In the genomic region with DNA sequence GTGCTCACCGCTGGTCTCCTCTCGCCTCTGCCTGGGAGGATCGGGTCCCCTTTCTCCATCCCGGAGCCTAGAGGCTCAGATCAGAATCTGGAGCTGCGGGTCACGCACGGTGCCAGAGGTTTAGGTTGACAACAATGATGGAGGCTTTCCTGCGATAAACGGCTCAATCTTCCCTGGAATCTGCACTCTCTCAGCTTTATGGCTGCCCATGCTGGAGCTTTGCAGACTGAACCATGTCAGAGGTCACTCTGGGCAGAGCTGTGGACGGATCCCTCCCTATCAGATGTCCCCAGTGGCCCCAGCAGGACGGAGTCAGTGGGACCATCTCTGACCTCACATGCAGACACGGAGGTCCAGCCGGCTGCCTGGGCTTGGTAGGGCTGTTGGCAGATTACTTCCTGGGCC, we compare ENCODE assay signal across 27 cellular contexts.
A peak's percentile ranks its signal among the peaks of the same experiment; 100 is the strongest.
DNase-seq lines count a peak whose midpoint lies in the region; ATAC-seq and TF ChIP-seq lines count a peak whose summit lies in the region.
"Had no signal": no experiment of that assay in that cellular context is flagged by ENCODE, and none has a peak within 500 bp of the region (broad histone marks: within the 10 kb centered on the region; RNA-seq: fewer than 3 reads in every experiment).

No MANE protein-coding gene starts in this region.

- intact Hi-C loops in natural killer cell (cut with micrococcal nuclease) = no loop called here

- H3K4me3 ChIP-seq in BE2C (ENCODE audit: low read depth, low read length) = no peak overlapping the region
- H3K4me3 ChIP-seq: BLaER1 treated with 17β-estradiol and CSF1 and Interleukin-3, amounts not matched to agents 10 nM and 100 nM; heart left ventricle; lower lobe of right lung; MG63; tibial nerve had no signal

- peaks cover under 1% of the 10 kb centered on the region for H3K27me3 Mint-ChIP-seq in WTC11 (ENCODE audit: low read depth)
- H3K27me3 Mint-ChIP-seq in natural killer cell (ENCODE audit: low read depth in 2 of 2) = peaks cover 3 to 5% of the 10 kb centered on the region in 2 donors
- peaks cover 11% of the 10 kb centered on the region for H3K27me3 Mint-ChIP-seq in stimulated activated naive CD8-positive, alpha-beta T cell treated with anti-CD3 and anti-CD28 coated beads, Interleukin-15, amount 100 ng/mL, for 72 hours

- TF ChIP-seq CTCF in WTC11 (IDR thresholded peaks at IDR 0.05) (no peak), natural killer cell (IDR thresholded peaks at IDR 0.05) (no peak), BE2C (IDR thresholded peaks at IDR 0.05; ENCODE audit: low read depth, low read length) (no peak)

- H3K4me1 Mint-ChIP-seq in WTC11 = peaks cover 9% of the 10 kb centered on the region; the same call in 1 of the 2 replicates
- H3K4me1 Mint-ChIP-seq in natural killer cell = no peaks in the 10 kb centered on the region
- H3K4me1 Mint-ChIP-seq in stimulated activated naive CD8-positive, alpha-beta T cell treated with anti-CD3 and anti-CD28 coated beads, Interleukin-15, amount 100 ng/mL, for 72 hours = no peaks in the 10 kb centered on the region
- H3K4me1 Mint-ChIP-seq: activated naive CD4-positive, alpha-beta T cell treated with anti-CD3 and anti-CD28 coated beads, Interleukin-2, amount 50 U/mL, for 24 hours had no signal

- no peak overlapping the region for H3K27ac Mint-ChIP-seq in WTC11
- H3K27ac Mint-ChIP-seq in natural killer cell = no peak overlapping the region
- no peak overlapping the region for H3K27ac Mint-ChIP-seq in stimulated activated naive CD8-positive, alpha-beta T cell treated with anti-CD3 and anti-CD28 coated beads, Interleukin-15, amount 100 ng/mL, for 72 hours
- H3K27ac Mint-ChIP-seq: endodermal cell, progenitor cell of endocrine pancreas had no signal

- H3K9me3 ChIP-seq in BE2C = no peaks in the 10 kb centered on the region
- H3K9me3 ChIP-seq: BLaER1 treated with 17β-estradiol and CSF1 and Interleukin-3, amounts not matched to agents 10 nM and 100 nM; heart left ventricle; lower lobe of right lung; MG63; tibial nerve had no signal

- CTCF ChIA-PET in WTC11 (lab: Charles Lee) = interaction anchor here (0.7 to 2.1 kb wide), 3 partner anchors 65 to 245 kb away, joined by 3 to 23 read pairs (median 3); no protein-coding TSS in a partner anchor

- peaks cover 30% of the 10 kb centered on the region for H3K27me3 ChIP-seq in BE2C
- H3K27me3 ChIP-seq: BLaER1 treated with 17β-estradiol and CSF1 and Interleukin-3, amounts not matched to agents 10 nM and 100 nM; foreskin keratinocyte; MG63 had no signal

- no peaks in the 10 kb centered on the region for H3K36me3 ChIP-seq in BE2C
- H3K36me3 ChIP-seq: BLaER1 treated with 17β-estradiol and CSF1 and Interleukin-3, amounts not matched to agents 10 nM and 100 nM; heart left ventricle; lower lobe of right lung; MG63; tibial nerve had no signal

- no peaks in the 10 kb centered on the region for H3K9me3 Mint-ChIP-seq in WTC11
- H3K9me3 Mint-ChIP-seq in natural killer cell = no peaks in the 10 kb centered on the region
- no peaks in the 10 kb centered on the region for H3K9me3 Mint-ChIP-seq in stimulated activated naive CD8-positive, alpha-beta T cell treated with anti-CD3 and anti-CD28 coated beads, Interleukin-15, amount 100 ng/mL, for 72 hours
- H3K9me3 Mint-ChIP-seq: activated naive CD4-positive, alpha-beta T cell treated with anti-CD3 and anti-CD28 coated beads, Interleukin-2, amount 50 U/mL, for 24 hours; endodermal cell had no signal

- H3K36me3 Mint-ChIP-seq in WTC11 (no peaks in the 10 kb centered on the region), natural killer cell (no peaks in the 10 kb centered on the region)
- H3K36me3 Mint-ChIP-seq: activated naive CD4-positive, alpha-beta T cell treated with anti-CD3 and anti-CD28 coated beads, Interleukin-2, amount 50 U/mL, for 24 hours had no signal

- H3K4me1 ChIP-seq in BE2C = peaks cover 3% of the 10 kb centered on the region
- H3K4me1 ChIP-seq: foreskin keratinocyte, lower lobe of right lung, tibial nerve had no signal

- DNase-seq in activated effector memory CD4-positive, alpha-beta T cell treated with anti-CD3 and anti-CD28 coated beads, Interleukin-2, amount 50 U/mL, for 16 hours = peak; percentile 56
- DNase-seq in activated effector memory CD4-positive, alpha-beta T cell treated with Interleukin-2 at 50 U/mL for 16 hours = no peak
- DNase-seq in WTC11 (ENCODE audit: low spot score) (no peak), natural killer cell (no peak), BE2C (no peak)
- DNase-seq in stimulated activated naive CD8-positive, alpha-beta T cell treated with anti-CD3 and anti-CD28 coated beads, Interleukin-15, amount 100 ng/mL, for 72 hours = no peak
- DNase-seq: activated CD4-positive, CD25-positive, alpha-beta regulatory T cell; caudate nucleus; COR-L47; DMS79; endodermal cell; foreskin keratinocyte; GF-D8; H9; lower lobe of right lung; MG63; NCI-H2029 treated with DMSO at 0.1 percent for 48 hours; NCI-H526 treated with DMSO at 0.1 percent for 48 hours; stimulated activated CD4-positive, alpha-beta T cell treated with anti-CD3 and anti-CD28 coated beads, Interleukin-15, amount 100 ng/mL, for 24 hours had no signal

- H3K4me3 Mint-ChIP-seq in WTC11 = no peak overlapping the region
- no peak overlapping the region for H3K4me3 Mint-ChIP-seq in natural killer cell
- H3K4me3 Mint-ChIP-seq in stimulated activated naive CD8-positive, alpha-beta T cell treated with anti-CD3 and anti-CD28 coated beads, Interleukin-15, amount 100 ng/mL, for 72 hours = no peak overlapping the region
- H3K4me3 Mint-ChIP-seq: activated naive CD4-positive, alpha-beta T cell treated with anti-CD3 and anti-CD28 coated beads, Interleukin-2, amount 50 U/mL, for 24 hours; endodermal cell; H9 had no signal

- POLR2A ChIA-PET in WTC11 (lab: Charles Lee) = no interaction called here

- ATAC-seq in WTC11 (0 out of 2 replicates have a peak, but pooled peaks have one; percentile 18), natural killer cell (peak; percentile 15 to 39 (median 18)), GM19467 (IDR thresholded peaks at IDR 0.05; ENCODE audit: unreplicated experiment) (no peak)
- ATAC-seq in stimulated activated naive CD8-positive, alpha-beta T cell treated with anti-CD3 and anti-CD28 coated beads, Interleukin-15, amount 100 ng/mL, for 72 hours = peak; percentile 34
- ATAC-seq: esophagus mucosa, foreskin keratinocyte, heart left ventricle, sciatic nerve had no signal

TF ChIP-seq in WTC11, 78 proteins besides CTCF, POLR2A, EP300 and RAD21:
- TF ChIP-seq FOXJ3 (CRISPR knock-in tag; IDR thresholded peaks at IDR 0.05; ENCODE audit: borderline replicate concordance) (no peak), ZNF423 (CRISPR knock-in tag; IDR thresholded peaks at IDR 0.05) (no peak), TEAD1 (CRISPR knock-in tag; IDR thresholded peaks at IDR 0.05) (no peak), GTF2I (CRISPR knock-in tag; conservative IDR thresholded peaks at IDR 0.05) (no peak)
